Comparison of ENCODE assay signal across 31 cellular contexts in genomic region chr7:45967591-45968157, GRCh38. TPM values are rescaled to one million over a fixed set of nuclear protein-coding genes. Genes with fewer than 3 reads are reported as not detected.
"Had no signal": no experiment of that assay in that cellular context is flagged by ENCODE, and none has a peak within 500 bp of the region (broad histone marks: within the 10 kb centered on the region; RNA-seq: fewer than 3 reads in every experiment).

No MANE protein-coding gene starts in this region.

- H3K4me1 Mint-ChIP-seq: activated B cell treated with CpG ODN at 0.5 μM for 24 hours; activated naive CD4-positive, alpha-beta T cell treated with anti-CD3 and anti-CD28 coated beads, Interleukin-2, amount 50 U/mL, for 24 hours; activated naive CD8-positive, alpha-beta T cell treated with anti-CD3 and anti-CD28 coated beads, Interleukin-2, amount 50 U/mL, for 24 hours; activated T-helper 17 cell treated with anti-CD3 and anti-CD28 coated beads, Interleukin-2, amount 50 U/mL, for 72 hours; brain had no signal

- H3K36me3 ChIP-seq: adrenal gland, ascending aorta, breast epithelium, cardiac muscle cell, WERI-Rb-1 had no signal

- H3K27ac Mint-ChIP-seq: activated B cell treated with CpG ODN at 0.5 μM for 24 hours; activated CD4-positive, alpha-beta memory T cell treated with anti-CD3 and anti-CD28 coated beads, Interleukin-2, amount 10 ng/mL, durations not matched to agents 7 days and 5 days; activated naive CD4-positive, alpha-beta T cell treated with anti-CD3 and anti-CD28 coated beads for 36 hours; activated naive CD4-positive, alpha-beta T cell treated with anti-CD3 and anti-CD28 coated beads, Interleukin-2, amount 50 U/mL, for 24 hours; activated naive CD8-positive, alpha-beta T cell treated with anti-CD3 and anti-CD28 coated beads for 36 hours; activated naive CD8-positive, alpha-beta T cell treated with anti-CD3 and anti-CD28 coated beads, Interleukin-2, amount 50 U/mL, for 24 hours; activated T-helper 17 cell treated with anti-CD3 and anti-CD28 coated beads, Interleukin-2, amount 50 U/mL, for 72 hours; brain; dendritic cell treated with granulocyte-macrophage colony-stimulating factor and Interleukin-4, amounts not matched to agents 40 ng/mL and 50 ng/mL, for 4 days; T-helper 17 cell; T-helper 2 cell treated with Interferon-gamma antibody and Interleukin-4, amounts not matched to agents 5 μg/mL and 100 μg/mL, for 36 hours had no signal

- DNase-seq: activated B cell treated with CpG ODN at 0.5 μM for 24 hours; activated CD4-positive, alpha-beta memory T cell treated with anti-CD3 and anti-CD28 coated beads, Interleukin-2, amount 10 ng/mL, durations not matched to agents 7 days and 5 days; activated CD4-positive, alpha-beta T cell treated with anti-CD3 and anti-CD28 coated beads for 48 hours; activated CD4-positive, alpha-beta T cell treated with anti-CD3 and anti-CD28 coated beads, Interleukin-2, amount 50 U/mL, for 4 hours; activated effector memory CD4-positive, alpha-beta T cell treated with Interleukin-2 at 50 U/mL for 16 hours; activated naive CD4-positive, alpha-beta T cell treated with anti-CD3 and anti-CD28 coated beads for 36 hours; activated naive CD8-positive, alpha-beta T cell treated with anti-CD3 and anti-CD28 coated beads for 36 hours; activated naive CD8-positive, alpha-beta T cell treated with anti-CD3 and anti-CD28 coated beads, Interleukin-2, amount 50 U/mL, for 24 hours; activated T-cell treated with anti-CD3 and anti-CD28 coated beads, Interleukin-2, amount 50 U/mL, for 4 hours; adrenal gland; amygdala; dorsolateral prefrontal cortex; effector CD4-positive, alpha-beta T cell; effector memory CD8-positive, alpha-beta T cell; foreskin fibroblast; T-helper 1 cell; T-helper 17 cell; T1000; WERI-Rb-1 had no signal

- H3K27me3 Mint-ChIP-seq: activated CD4-positive, alpha-beta memory T cell treated with anti-CD3 and anti-CD28 coated beads, Interleukin-2, amount 10 ng/mL, durations not matched to agents 7 days and 5 days; activated naive CD4-positive, alpha-beta T cell treated with anti-CD3 and anti-CD28 coated beads, Interleukin-2, amount 50 U/mL, for 24 hours; activated naive CD8-positive, alpha-beta T cell treated with anti-CD3 and anti-CD28 coated beads, Interleukin-2, amount 50 U/mL, for 24 hours; activated T-helper 17 cell treated with anti-CD3 and anti-CD28 coated beads, Interleukin-2, amount 50 U/mL, for 72 hours; brain; central memory CD8-positive, alpha-beta T cell; dendritic cell treated with granulocyte-macrophage colony-stimulating factor and Interleukin-4, amounts not matched to agents 40 ng/mL and 50 ng/mL, for 4 days; T-helper 17 cell had no signal

- H3K27ac ChIP-seq: adrenal gland, ascending aorta, breast epithelium, cardiac muscle cell, coronary artery, dorsolateral prefrontal cortex, epithelial cell of prostate, WERI-Rb-1 had no signal

- ATAC-seq: activated CD4-positive, CD25-positive, alpha-beta regulatory T cell treated with anti-CD3 and anti-CD28 coated beads, Interleukin-2, amount 50 U/mL, for 24 hours; activated naive CD8-positive, alpha-beta T cell treated with anti-CD3 and anti-CD28 coated beads, Interleukin-2, amount 50 U/mL, for 24 hours; activated T-cell treated with anti-CD3 and anti-CD28 coated beads, Interleukin-2, amount 50 U/mL, for 4 hours; activated T-helper 17 cell treated with anti-CD3 and anti-CD28 coated beads, Interleukin-2, amount 50 U/mL, for 72 hours; effector memory CD8-positive, alpha-beta T cell; T-helper 17 cell had no signal

- H3K27me3 ChIP-seq: adrenal gland, ascending aorta, breast epithelium, cardiac muscle cell had no signal

- H3K4me3 ChIP-seq: adrenal gland, ascending aorta, breast epithelium, cardiac muscle cell, coronary artery, dorsolateral prefrontal cortex had no signal

- H3K4me3 Mint-ChIP-seq: activated B cell treated with CpG ODN at 0.5 μM for 24 hours; activated CD4-positive, alpha-beta memory T cell treated with anti-CD3 and anti-CD28 coated beads, Interleukin-2, amount 10 ng/mL, durations not matched to agents 7 days and 5 days; activated naive CD4-positive, alpha-beta T cell treated with anti-CD3 and anti-CD28 coated beads for 36 hours; activated naive CD4-positive, alpha-beta T cell treated with anti-CD3 and anti-CD28 coated beads, Interleukin-2, amount 50 U/mL, for 24 hours; activated naive CD8-positive, alpha-beta T cell treated with anti-CD3 and anti-CD28 coated beads for 36 hours; activated naive CD8-positive, alpha-beta T cell treated with anti-CD3 and anti-CD28 coated beads, Interleukin-2, amount 50 U/mL, for 24 hours; activated T-cell treated with anti-CD3 and anti-CD28 coated beads, Interleukin-2, amount 50 U/mL, for 4 hours; activated T-helper 17 cell treated with anti-CD3 and anti-CD28 coated beads, Interleukin-2, amount 50 U/mL, for 72 hours; brain; central memory CD8-positive, alpha-beta T cell; dendritic cell treated with granulocyte-macrophage colony-stimulating factor and Interleukin-4, amounts not matched to agents 40 ng/mL and 50 ng/mL, for 4 days; effector memory CD8-positive, alpha-beta T cell; T-helper 17 cell; T-helper 2 cell treated with Interferon-gamma antibody and Interleukin-4, amounts not matched to agents 5 μg/mL and 100 μg/mL, for 36 hours had no signal

- H3K36me3 Mint-ChIP-seq: brain had no signal

- H3K9me3 ChIP-seq: adrenal gland, ascending aorta, breast epithelium had no signal

- H3K9me3 Mint-ChIP-seq: activated B cell treated with CpG ODN at 0.5 μM for 24 hours; activated CD4-positive, alpha-beta memory T cell treated with anti-CD3 and anti-CD28 coated beads, Interleukin-2, amount 10 ng/mL, durations not matched to agents 7 days and 5 days; activated naive CD4-positive, alpha-beta T cell treated with anti-CD3 and anti-CD28 coated beads for 36 hours; activated naive CD4-positive, alpha-beta T cell treated with anti-CD3 and anti-CD28 coated beads, Interleukin-2, amount 50 U/mL, for 24 hours; activated naive CD8-positive, alpha-beta T cell treated with anti-CD3 and anti-CD28 coated beads for 36 hours; activated naive CD8-positive, alpha-beta T cell treated with anti-CD3 and anti-CD28 coated beads, Interleukin-2, amount 50 U/mL, for 24 hours; activated T-cell treated with anti-CD3 and anti-CD28 coated beads, Interleukin-2, amount 50 U/mL, for 4 hours; activated T-helper 17 cell treated with anti-CD3 and anti-CD28 coated beads, Interleukin-2, amount 50 U/mL, for 72 hours; central memory CD8-positive, alpha-beta T cell; dendritic cell treated with granulocyte-macrophage colony-stimulating factor and Interleukin-4, amounts not matched to agents 40 ng/mL and 50 ng/mL, for 4 days; T-helper 2 cell treated with Interferon-gamma antibody and Interleukin-4, amounts not matched to agents 5 μg/mL and 100 μg/mL, for 36 hours had no signal

- H3K4me1 ChIP-seq: adrenal gland, breast epithelium had no signal

RNA-seq across cellular contexts. Expression of gene IGFBP3, which starts 46.6 kb away (rescaled TPM):
- total RNA-seq: activated B cell treated with CpG ODN at 0.5 μM for 24 hours had no signal
